ENCODE assay signal across 20 cellular contexts in the genomic region with DNA sequence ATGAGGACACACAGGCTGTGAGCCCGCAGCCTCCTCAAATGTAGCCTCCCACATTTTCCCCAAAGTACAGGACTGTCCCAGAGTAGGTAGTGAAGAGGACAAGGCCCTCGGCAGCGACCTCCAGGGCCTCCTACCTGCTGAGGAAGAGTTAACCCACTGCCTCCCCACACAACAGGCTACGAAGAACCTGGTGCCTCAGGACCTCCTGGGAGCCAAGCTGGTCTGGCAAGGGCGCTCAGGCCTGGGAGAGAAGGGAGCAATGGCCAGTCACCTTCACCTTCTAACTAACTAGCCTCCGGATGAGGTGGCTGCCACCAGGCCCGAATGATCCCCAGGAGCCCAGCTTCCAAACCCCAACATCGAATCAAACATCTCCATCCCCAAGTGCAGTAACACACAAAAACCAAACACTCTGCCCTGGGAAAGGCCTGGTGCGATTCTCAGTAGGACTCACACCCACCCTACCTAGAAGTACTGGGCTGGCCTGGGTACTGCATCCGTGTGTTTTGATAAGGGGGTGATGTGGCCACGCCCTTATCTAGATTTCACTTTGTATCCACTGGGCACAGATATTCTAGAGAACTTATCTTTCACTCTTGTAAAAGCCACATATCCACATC. TPM values are rescaled to one million over a fixed set of nuclear protein-coding genes. Genes with fewer than 3 reads are reported as not detected.
DNase-seq lines count a peak whose midpoint lies in the region; ATAC-seq and TF ChIP-seq lines count a peak whose summit lies in the region.
"Had no signal": no experiment of that assay in that cellular context is flagged by ENCODE, and none has a peak within 500 bp of the region (broad histone marks: within the 10 kb centered on the region; RNA-seq: fewer than 3 reads in every experiment).

No MANE protein-coding gene starts in this region.

- H3K27ac ChIP-seq in VCaP (peak overlapping the region; percentile 90), upper lobe of right lung (no peak overlapping the region)
- H3K27ac ChIP-seq: cardiac muscle cell had no signal

- peaks cover 10% of the 10 kb centered on the region for H3K27me3 ChIP-seq in upper lobe of right lung
- H3K27me3 ChIP-seq: MG63 had no signal

- intact Hi-C loops in activated CD8-positive, alpha-beta T cell treated with anti-CD3 and anti-CD28 coated beads for 36 hours (cut with micrococcal nuclease): no loop called here
- intact Hi-C loops in upper lobe of right lung (cut with DNase I): no loop called here

- H3K27me3 Mint-ChIP-seq in activated CD8-positive, alpha-beta T cell treated with anti-CD3 and anti-CD28 coated beads, Interleukin-2, amount 10 ng/mL, durations not matched to agents 7 days and 5 days (ENCODE audit: low read depth): peaks cover 10% of the 10 kb centered on the region
- H3K27me3 Mint-ChIP-seq in activated CD8-positive, alpha-beta T cell treated with anti-CD3 and anti-CD28 coated beads for 36 hours: peaks cover 9% of the 10 kb centered on the region
- H3K27me3 Mint-ChIP-seq in immature natural killer cell (ENCODE audit: low read depth in 3 of 3): peaks cover 7 to 18% (median 10%) of the 10 kb centered on the region in 3 donors

- DNase-seq in activated CD8-positive, alpha-beta T cell treated with anti-CD3 and anti-CD28 coated beads, Interleukin-2, amount 10 ng/mL, durations not matched to agents 7 days and 5 days: no peak
- DNase-seq in activated CD8-positive, alpha-beta T cell treated with anti-CD3 and anti-CD28 coated beads for 36 hours: no peak
- no peak for DNase-seq in immature natural killer cell
- DNase-seq in upper lobe of right lung: peak; percentile 56
- DNase-seq in HK-2 (ENCODE audit: unreplicated experiment): no peak
- DNase-seq in stimulated activated CD4-positive, alpha-beta T cell treated with anti-CD3 and anti-CD28 coated beads, Interleukin-4, amount 100 ng/mL, for 24 hours: no peak
- no peak for DNase-seq in SKM-1 (lab: John Stamatoyannopoulos, UW; ENCODE audit: unreplicated experiment)
- DNase-seq: ACHN; activated CD4-positive, alpha-beta T cell treated with anti-CD3 and anti-CD28 coated beads for 1 hour; effector memory CD4-positive, alpha-beta T cell; MG63; NCI-H2029 treated with DMSO at 0.1 percent for 48 hours; NCI-H524 treated with DMSO at 0.1 percent for 48 hours had no signal

- H3K4me3 ChIP-seq in upper lobe of right lung: no peak overlapping the region
- H3K4me3 ChIP-seq: cardiac muscle cell, lung, MG63, suprapubic skin had no signal

- H3K4me3 Mint-ChIP-seq in activated CD8-positive, alpha-beta T cell treated with anti-CD3 and anti-CD28 coated beads, Interleukin-2, amount 10 ng/mL, durations not matched to agents 7 days and 5 days: no peak overlapping the region
- no peak overlapping the region for H3K4me3 Mint-ChIP-seq in activated CD8-positive, alpha-beta T cell treated with anti-CD3 and anti-CD28 coated beads for 36 hours
- peak overlapping the region in 1 of 5 donors; percentile 66 for H3K4me3 Mint-ChIP-seq in immature natural killer cell
- H3K4me3 Mint-ChIP-seq: activated naive CD4-positive, alpha-beta T cell treated with anti-CD3 and anti-CD28 coated beads, Interleukin-2, amount 50 U/mL, for 24 hours; nephron had no signal

- no peaks in the 10 kb centered on the region for H3K9me3 Mint-ChIP-seq in activated CD8-positive, alpha-beta T cell treated with anti-CD3 and anti-CD28 coated beads, Interleukin-2, amount 10 ng/mL, durations not matched to agents 7 days and 5 days (ENCODE audit: insufficient read depth)
- no peaks in the 10 kb centered on the region for H3K9me3 Mint-ChIP-seq in activated CD8-positive, alpha-beta T cell treated with anti-CD3 and anti-CD28 coated beads for 36 hours
- H3K9me3 Mint-ChIP-seq in immature natural killer cell: no peaks in the 10 kb centered on the region
- H3K9me3 Mint-ChIP-seq: activated naive CD4-positive, alpha-beta T cell treated with anti-CD3 and anti-CD28 coated beads, Interleukin-2, amount 50 U/mL, for 24 hours; nephron had no signal

- POLR2A ChIA-PET in activated CD8-positive, alpha-beta T cell treated with anti-CD3 and anti-CD28 coated beads, Interleukin-2, amount 10 ng/mL, durations not matched to agents 7 days and 5 days (lab: Charles Lee): interaction anchor here (1.3 kb wide), 1 partner anchor 29 kb away, joined by 6 read pairs; the partner anchor contains the start of gene KLHL30
- POLR2A ChIA-PET in activated CD8-positive, alpha-beta T cell treated with anti-CD3 and anti-CD28 coated beads for 36 hours (lab: Charles Lee): interaction anchor here (0.8 to 1.3 kb wide), 3 partner anchors 8 to 67 kb away, joined by 3 read pairs; no protein-coding TSS in a partner anchor

- no peaks in the 10 kb centered on the region for H3K4me1 Mint-ChIP-seq in activated CD8-positive, alpha-beta T cell treated with anti-CD3 and anti-CD28 coated beads, Interleukin-2, amount 10 ng/mL, durations not matched to agents 7 days and 5 days (ENCODE audit: low read depth)
- no peaks in the 10 kb centered on the region for H3K4me1 Mint-ChIP-seq in activated CD8-positive, alpha-beta T cell treated with anti-CD3 and anti-CD28 coated beads for 36 hours (ENCODE audit: low read depth)
- H3K4me1 Mint-ChIP-seq in immature natural killer cell: peaks cover 55 to 63% of the 10 kb centered on the region in 2 donors

- peaks cover 51% of the 10 kb centered on the region for H3K36me3 ChIP-seq in upper lobe of right lung

- TF ChIP-seq CTCF in activated CD8-positive, alpha-beta T cell treated with anti-CD3 and anti-CD28 coated beads for 36 hours (IDR thresholded peaks at IDR 0.05): no peak
- TF ChIP-seq CTCF in VCaP (conservative IDR thresholded peaks at IDR 0.05) (no peak), upper lobe of right lung (IDR thresholded peaks at IDR 0.05) (no peak)

- H3K36me3 Mint-ChIP-seq in activated CD8-positive, alpha-beta T cell treated with anti-CD3 and anti-CD28 coated beads, Interleukin-2, amount 10 ng/mL, durations not matched to agents 7 days and 5 days (ENCODE audit: low read depth): peaks cover 26% of the 10 kb centered on the region
- peaks cover 18% of the 10 kb centered on the region for H3K36me3 Mint-ChIP-seq in activated CD8-positive, alpha-beta T cell treated with anti-CD3 and anti-CD28 coated beads for 36 hours (ENCODE audit: low read depth)
- peaks cover 16 to 32% (median 21%) of the 10 kb centered on the region in 3 donors for H3K36me3 Mint-ChIP-seq in immature natural killer cell

- CTCF ChIA-PET in activated CD8-positive, alpha-beta T cell treated with anti-CD3 and anti-CD28 coated beads, Interleukin-2, amount 10 ng/mL, durations not matched to agents 7 days and 5 days (lab: Charles Lee): no interaction called here
- CTCF ChIA-PET in activated CD8-positive, alpha-beta T cell treated with anti-CD3 and anti-CD28 coated beads for 36 hours (lab: Charles Lee): no interaction called here

- no peak for ATAC-seq in activated CD8-positive, alpha-beta T cell treated with anti-CD3 and anti-CD28 coated beads, Interleukin-2, amount 10 ng/mL, durations not matched to agents 7 days and 5 days
- no peak for ATAC-seq in activated CD8-positive, alpha-beta T cell treated with anti-CD3 and anti-CD28 coated beads for 36 hours
- no peak for ATAC-seq in upper lobe of right lung

- H3K27ac Mint-ChIP-seq in activated CD8-positive, alpha-beta T cell treated with anti-CD3 and anti-CD28 coated beads, Interleukin-2, amount 10 ng/mL, durations not matched to agents 7 days and 5 days: peak overlapping the region; percentile 30
- no peak overlapping the region for H3K27ac Mint-ChIP-seq in activated CD8-positive, alpha-beta T cell treated with anti-CD3 and anti-CD28 coated beads for 36 hours
- peak overlapping the region in 4 of 6 donors; percentile 40 to 88 (median 84) for H3K27ac Mint-ChIP-seq in immature natural killer cell
- H3K27ac Mint-ChIP-seq: activated naive CD4-positive, alpha-beta T cell treated with anti-CD3 and anti-CD28 coated beads, Interleukin-2, amount 50 U/mL, for 24 hours had no signal

- H3K4me1 ChIP-seq in upper lobe of right lung: peaks cover 19% of the 10 kb centered on the region

- H3K9me3 ChIP-seq in upper lobe of right lung: no peaks in the 10 kb centered on the region
- H3K9me3 ChIP-seq: MG63, suprapubic skin had no signal

RNA-seq across cellular contexts. Expression of gene ERFE, which starts 9.5 kb away (rescaled TPM):
- under 1 TPM; 0.37 to 0.50 TPM for total RNA-seq in activated CD8-positive, alpha-beta T cell treated with anti-CD3 and anti-CD28 coated beads, Interleukin-2, amount 10 ng/mL, durations not matched to agents 7 days and 5 days
- total RNA-seq in activated CD8-positive, alpha-beta T cell treated with anti-CD3 and anti-CD28 coated beads for 36 hours: 1 to 10 TPM in 1 of 2 experiments, under 1 TPM in 1; 0.99 to 1.0 TPM
- polyA plus RNA-seq in immature natural killer cell: 1 to 10 TPM; 4.6 to 6.2 (median 5.7) TPM
- not detected for total RNA-seq in upper lobe of right lung
- total RNA-seq: suprapubic skin had no signal

RNA-seq across cellular contexts. Expression of gene KLHL30, which starts 29.8 kb away (rescaled TPM):
- total RNA-seq in activated CD8-positive, alpha-beta T cell treated with anti-CD3 and anti-CD28 coated beads, Interleukin-2, amount 10 ng/mL, durations not matched to agents 7 days and 5 days: not detected
- not detected for total RNA-seq in activated CD8-positive, alpha-beta T cell treated with anti-CD3 and anti-CD28 coated beads for 36 hours
- polyA plus RNA-seq in immature natural killer cell: not detected
- total RNA-seq in upper lobe of right lung: 0.90 TPM
- total RNA-seq: H1 had no signal
- polyA plus RNA-seq: H1 had no signal

RNA-seq across cellular contexts. Expression of gene ILKAP, which starts 35.2 kb away (rescaled TPM):
- total RNA-seq in activated CD8-positive, alpha-beta T cell treated with anti-CD3 and anti-CD28 coated beads, Interleukin-2, amount 10 ng/mL, durations not matched to agents 7 days and 5 days: 10 to 100 TPM; 58.3 to 62.7 TPM
- total RNA-seq in activated CD8-positive, alpha-beta T cell treated with anti-CD3 and anti-CD28 coated beads for 36 hours: 10 to 100 TPM; 42.1 to 43.3 TPM
- 10 to 100 TPM; 59.2 to 82.8 (median 59.3) TPM for polyA plus RNA-seq in immature natural killer cell
- 47.2 TPM for total RNA-seq in upper lobe of right lung
